Comparison of ENCODE assay signal across 9 cellular contexts in genomic region chr7:92461027-92462003, GRCh38. TPM values are rescaled to one million over a fixed set of nuclear protein-coding genes. Genes with fewer than 3 reads are reported as not detected.
DNase-seq lines count a peak whose midpoint lies in the region; ATAC-seq and TF ChIP-seq lines count a peak whose summit lies in the region.
"Had no signal": no experiment of that assay in that cellular context is flagged by ENCODE, and none has a peak within 500 bp of the region (broad histone marks: within the 10 kb centered on the region; RNA-seq: fewer than 3 reads in every experiment).

No MANE protein-coding gene starts in this region.

- no peak for TF ChIP-seq POLR2A in GM18505 (IDR thresholded peaks at IDR 0.05; ENCODE audit: borderline replicate concordance, extremely low read depth, insufficient read depth, insufficient read length)

- H3K4me1 Mint-ChIP-seq in activated naive CD4-positive, alpha-beta T cell treated with anti-CD3 and anti-CD28 coated beads for 36 hours (ENCODE audit: low read depth), result no peaks in the 10 kb centered on the region

- peak; percentile 76 for TF ChIP-seq CTCF in BJ (IDR thresholded peaks at IDR 0.05; ENCODE audit: insufficient read depth, low read depth, low read length)

- no peaks in the 10 kb centered on the region for H3K27me3 ChIP-seq in BJ (ENCODE audit: control insufficient read depth, insufficient read depth, low read length)

- DNase-seq in BJ (ENCODE audit: low read depth), result no peak
- peak; percentile 56 for DNase-seq in NCI-H460 (ENCODE audit: extremely low read depth, low read depth)
- DNase-seq in activated naive CD4-positive, alpha-beta T cell treated with anti-CD3 and anti-CD28 coated beads for 36 hours, result peak; percentile 53
- DNase-seq in iPS-NIHi11 (ENCODE audit: low spot score), result peak; percentile 60
- peak; percentile 4 to 7 for DNase-seq in stimulated activated CD4-positive, alpha-beta T cell treated with anti-CD3 and anti-CD28 coated beads, Interleukin-4, amount 100 ng/mL, for 48 hours (ENCODE audit: low read depth in 2 of 2)
- DNase-seq in OCI-M2 (lab: John Stamatoyannopoulos, UW; ENCODE audit: unreplicated experiment), result no peak

- H3K27ac Mint-ChIP-seq in activated naive CD4-positive, alpha-beta T cell treated with anti-CD3 and anti-CD28 coated beads for 36 hours, result no peak overlapping the region
- H3K27ac Mint-ChIP-seq: natural killer cell treated with Interleukin-12 subunit alpha and Interleukin-12 subunit beta and Interleukin-15 and Interleukin-18, amount 100 ng/mL, for 72 hours had no signal

- peaks cover 4% of the 10 kb centered on the region for H3K36me3 ChIP-seq in BJ (ENCODE audit: control insufficient read depth, insufficient read depth, low read length)

- ATAC-seq in GM18505 (IDR thresholded peaks at IDR 0.05; ENCODE audit: unreplicated experiment) (peak; percentile 66), HG03103 (IDR thresholded peaks at IDR 0.05; ENCODE audit: low read depth, unreplicated experiment) (peak; percentile 79)

- POLR2A ChIA-PET in BJ (lab: Charles Lee), result no interaction called here

- intact Hi-C loops in activated naive CD4-positive, alpha-beta T cell treated with anti-CD3 and anti-CD28 coated beads for 36 hours (cut with micrococcal nuclease), result loop anchor here (1.0 to 5.0 kb wide), 5 partner anchors 37 to 1379 kb away; partner anchors contain the start of genes LRRD1 and MTERF1

- H3K9me3 Mint-ChIP-seq in activated naive CD4-positive, alpha-beta T cell treated with anti-CD3 and anti-CD28 coated beads for 36 hours, result no peaks in the 10 kb centered on the region
- H3K9me3 Mint-ChIP-seq: natural killer cell treated with Interleukin-12 subunit alpha and Interleukin-12 subunit beta and Interleukin-15 and Interleukin-18, amount 100 ng/mL, for 72 hours had no signal

- CTCF ChIA-PET in BJ (lab: Yijun Ruan, JAX), result interaction anchor here (0.6 to 6.0 kb wide), 14 partner anchors 9 to 631 kb away, joined by 3 to 37 read pairs (median 4); partner anchors contain the start of genes GATAD1 and LRRD1
- CTCF ChIA-PET in activated naive CD4-positive, alpha-beta T cell treated with anti-CD3 and anti-CD28 coated beads for 36 hours (lab: Charles Lee), result interaction anchor here (0.5 to 5.8 kb wide), 20 partner anchors 8 to 1833 kb away, joined by 3 to 43 read pairs (median 4); partner anchors contain the start of gene GATAD1

- H3K4me3 ChIP-seq in BJ (ENCODE audit: low read depth, low read length), result no peak overlapping the region

- H3K4me3 Mint-ChIP-seq in activated naive CD4-positive, alpha-beta T cell treated with anti-CD3 and anti-CD28 coated beads for 36 hours, result no peak overlapping the region
- H3K4me3 Mint-ChIP-seq: natural killer cell treated with Interleukin-12 subunit alpha and Interleukin-12 subunit beta and Interleukin-15 and Interleukin-18, amount 100 ng/mL, for 72 hours had no signal

- peaks cover 4% of the 10 kb centered on the region for H3K36me3 Mint-ChIP-seq in activated naive CD4-positive, alpha-beta T cell treated with anti-CD3 and anti-CD28 coated beads for 36 hours (ENCODE audit: low read depth)
- H3K36me3 Mint-ChIP-seq: natural killer cell treated with Interleukin-12 subunit alpha and Interleukin-12 subunit beta and Interleukin-15 and Interleukin-18, amount 100 ng/mL, for 72 hours had no signal

- no peaks in the 10 kb centered on the region for H3K27me3 Mint-ChIP-seq in activated naive CD4-positive, alpha-beta T cell treated with anti-CD3 and anti-CD28 coated beads for 36 hours (ENCODE audit: low read depth)
- H3K27me3 Mint-ChIP-seq: natural killer cell treated with Interleukin-12 subunit alpha and Interleukin-12 subunit beta and Interleukin-15 and Interleukin-18, amount 100 ng/mL, for 72 hours had no signal

RNA-seq across cellular contexts. Expression of gene GATAD1, which starts 14.0 kb away (rescaled TPM):
- 17.4 and 27.0 TPM in 2 replicates for polyA plus RNA-seq in BJ (2011; rRNA removed)
- polyA minus RNA-seq in BJ (2011; rRNA and poly(A)+ RNA removed), result 10.2 and 11.8 TPM in 2 replicates
- 47.7 and 54.0 TPM in 2 replicates for total RNA-seq in NCI-H460 (2014; rRNA removed; shearing (Covaris generic))
- 46.5 and 55.1 TPM in 2 replicates for polyA plus RNA-seq in NCI-H460 (2014; cell fraction: nucleus; rRNA removed)
- total RNA-seq in activated naive CD4-positive, alpha-beta T cell treated with anti-CD3 and anti-CD28 coated beads for 36 hours, result 10 to 100 TPM; 27.5 to 29.6 TPM

RNA-seq across cellular contexts. Expression of gene ERVW-1, which starts 16.4 kb away (rescaled TPM):
- not detected in 2 replicates for polyA plus RNA-seq in BJ (2011; rRNA removed)
- not detected in 2 replicates for polyA minus RNA-seq in BJ (2011; rRNA and poly(A)+ RNA removed)
- not detected in 2 replicates for total RNA-seq in NCI-H460 (2014; rRNA removed; shearing (Covaris generic))
- polyA plus RNA-seq in NCI-H460 (2014; cell fraction: nucleus; rRNA removed), result not detected in 2 replicates
- not detected for total RNA-seq in activated naive CD4-positive, alpha-beta T cell treated with anti-CD3 and anti-CD28 coated beads for 36 hours
- total RNA-seq: natural killer cell treated with Interleukin-12 subunit alpha and Interleukin-12 subunit beta and Interleukin-15 and Interleukin-18, amount 100 ng/mL, for 72 hours had no signal

Comparison
In these comparisons a context has a peak if more than half of its experiments do, and no peak if none do; other contexts are left out.
1. DNase-seq: peak in NCI-H460 (single experiment), activated naive CD4-positive, alpha-beta T cell treated with anti-CD3 and anti-CD28 coated beads for 36 hours (single experiment), iPS-NIHi11 (single experiment) and stimulated activated CD4-positive, alpha-beta T cell treated with anti-CD3 and anti-CD28 coated beads, Interleukin-4, amount 100 ng/mL, for 48 hours (2 of 2); none in BJ (single experiment) and OCI-M2 (single experiment).